ENCODE assay signal across 27 cellular contexts in genomic region chr17:39835038-39835786, GRCh38. TPM values are rescaled to one million over a fixed set of nuclear protein-coding genes. Genes with fewer than 3 reads are reported as not detected.
DNase-seq lines count a peak whose midpoint lies in the region; ATAC-seq, FAIRE-seq and TF ChIP-seq lines count a peak whose summit lies in the region.
"Had no signal": no experiment of that assay in that cellular context is flagged by ENCODE, and none has a peak within 500 bp of the region (broad histone marks: within the 10 kb centered on the region; RNA-seq: fewer than 3 reads in every experiment).

No MANE protein-coding gene starts in this region.

- peak overlapping the region; percentile 76 for H4K8ac ChIP-seq in neuronal stem cell (ENCODE audit: low read depth, low read length)

- H3K4me2 ChIP-seq in GM23338 = no peak overlapping the region
- no peak overlapping the region for H3K4me2 ChIP-seq in neuronal stem cell (ENCODE audit: insufficient read depth, low read length, poor library complexity, severe bottlenecking)

- H3K23ac ChIP-seq in neuronal stem cell (ENCODE audit: low read depth, low read length, poor library complexity) = no peak overlapping the region

- no peak overlapping the region for H2BK5ac ChIP-seq in neuronal stem cell (ENCODE audit: low read length)

- H2BK120ac ChIP-seq in neuronal stem cell (ENCODE audit: low read depth, low read length) = no peak overlapping the region

- H3K36me3 Mint-ChIP-seq in activated CD4-positive, alpha-beta T cell treated with anti-CD3 and anti-CD28 coated beads, Interleukin-2, amount 10 ng/mL, durations not matched to agents 24 days and 14 days (ENCODE audit: low read depth) = peaks cover 44% of the 10 kb centered on the region
- H3K36me3 Mint-ChIP-seq in GM23338 (ENCODE audit: low read depth) = no peaks in the 10 kb centered on the region; the same call in 2 of the 3 replicates
- peaks cover 22% of the 10 kb centered on the region for H3K36me3 Mint-ChIP-seq in central memory CD8-positive, alpha-beta T cell (ENCODE audit: insufficient read depth)
- H3K36me3 Mint-ChIP-seq: CD14-positive monocyte had no signal

- peaks cover 27% of the 10 kb centered on the region for H3K9me3 Mint-ChIP-seq in activated CD4-positive, alpha-beta T cell treated with anti-CD3 and anti-CD28 coated beads, Interleukin-2, amount 10 ng/mL, durations not matched to agents 24 days and 14 days
- H3K9me3 Mint-ChIP-seq in GM23338 = peaks cover 9% of the 10 kb centered on the region
- peaks cover 9% of the 10 kb centered on the region for H3K9me3 Mint-ChIP-seq in central memory CD8-positive, alpha-beta T cell

- no peaks in the 10 kb centered on the region for H3K79me2 ChIP-seq in GM23338 (replicated peaks; ENCODE audit: insufficient read depth)

- H2BK15ac ChIP-seq in neuronal stem cell (ENCODE audit: low read length) = no peak overlapping the region

- H3K4me1 ChIP-seq in GM23338 (ENCODE audit: insufficient read depth) (no peaks in the 10 kb centered on the region), neuronal stem cell (ENCODE audit: control insufficient read depth in 2 of 2, insufficient read depth in 1 of 2, low read depth in 1 of 2, low read length in 2 of 2) (no peaks in the 10 kb centered on the region), stomach (no peaks in the 10 kb centered on the region)
- H3K4me1 ChIP-seq: heart left ventricle, tibial artery had no signal

- H4K20me1 ChIP-seq in GM23338 (replicated peaks; ENCODE audit: insufficient read depth) = no peaks in the 10 kb centered on the region

- H3K27ac ChIP-seq in GM23338 (ENCODE audit: low read depth) = no peak overlapping the region
- no peak overlapping the region for H3K27ac ChIP-seq in neuronal stem cell (replicated peaks; ENCODE audit: low read length)
- H3K27ac ChIP-seq in stomach = no peak overlapping the region
- H3K27ac ChIP-seq: heart left ventricle, tibial artery had no signal

- ATAC-seq in GM23338 (peak; percentile 54; the same call in 2 of the 3 replicates), sciatic nerve (no peak)
- no peak for ATAC-seq in central memory CD8-positive, alpha-beta T cell (replicated peaks; ENCODE audit: extremely low read depth, poor library complexity, severe bottlenecking)
- ATAC-seq: heart left ventricle had no signal

- no peak overlapping the region for H3K9ac ChIP-seq in neuronal stem cell (ENCODE audit: low read depth, low read length, poor library complexity)

- FAIRE-seq in H54 (lab: Jason Lieb, UNC) = no peak

- WGBS in neuronal stem cell (ENCODE audit: extremely low coverage in 2 of 2, insufficient read length in 2 of 2, insufficient replicate concordance in 1 of 2), 2 donors = no CpG with 5 or more reads among the region's 17 CpGs
- WGBS in stomach, 5 donors = 95 to 97% (median 97%) methylated on average over 16 to 17 of the region's 17 CpGs

- peaks cover 3% of the 10 kb centered on the region for H3K79me1 ChIP-seq in neuronal stem cell (ENCODE audit: low read depth, low read length)

- H3F3A ChIP-seq in GM23338 (replicated peaks; ENCODE audit: low read depth) = no peaks in the 10 kb centered on the region

- H3K9me2 ChIP-seq in GM23338 (ENCODE audit: insufficient read depth) = peaks cover 5% of the 10 kb centered on the region; the same call in 1 of the 2 replicates

- H2AK5ac ChIP-seq in neuronal stem cell (ENCODE audit: low read depth, low read length) = peak overlapping the region; percentile 52

- H3K4me1 Mint-ChIP-seq in activated CD4-positive, alpha-beta T cell treated with anti-CD3 and anti-CD28 coated beads, Interleukin-2, amount 10 ng/mL, durations not matched to agents 24 days and 14 days = no peaks in the 10 kb centered on the region
- H3K4me1 Mint-ChIP-seq in GM23338 = no peaks in the 10 kb centered on the region
- peaks cover 48% of the 10 kb centered on the region for H3K4me1 Mint-ChIP-seq in central memory CD8-positive, alpha-beta T cell
- H3K4me1 Mint-ChIP-seq: CD14-positive monocyte had no signal

- TF ChIP-seq POLR2A in H54 (IDR thresholded peaks at IDR 0.05; ENCODE audit: low read depth, low read length) (no peak), stomach (IDR thresholded peaks at IDR 0.05) (no peak)

- H3K4ac ChIP-seq in neuronal stem cell (ENCODE audit: low read length) = no peak overlapping the region

- TF ChIP-seq CTCF in GM23338 (conservative IDR thresholded peaks at IDR 0.05; ENCODE audit: low read depth in 2 of 2) (peak; percentile 50 to 61), stomach (IDR thresholded peaks at IDR 0.05) (no peak)

- no peak for TF ChIP-seq EP300 in stomach (IDR thresholded peaks at IDR 0.05)

- H3K36me3 ChIP-seq in GM23338 (ENCODE audit: insufficient read depth) (no peaks in the 10 kb centered on the region), neuronal stem cell (replicated peaks in 1 of 2; ENCODE audit: control insufficient read depth in 2 of 2, insufficient read depth in 2 of 2, low read length in 2 of 2) (no peaks in the 10 kb centered on the region), stomach (no peaks in the 10 kb centered on the region)
- H3K36me3 ChIP-seq: heart left ventricle, tibial artery had no signal

- intact Hi-C loops in activated CD4-positive, alpha-beta T cell treated with anti-CD3 and anti-CD28 coated beads, Interleukin-2, amount 10 ng/mL, durations not matched to agents 24 days and 14 days (cut with micrococcal nuclease) = no loop called here
- intact Hi-C loops in stomach (cut with DNase I; ENCODE audit: low total_unique reads) = no loop called here
- intact Hi-C loops in sciatic nerve (cut with DNase I) = no loop called here

- H3K27ac Mint-ChIP-seq in activated CD4-positive, alpha-beta T cell treated with anti-CD3 and anti-CD28 coated beads, Interleukin-2, amount 10 ng/mL, durations not matched to agents 24 days and 14 days = no peak overlapping the region
- no peak overlapping the region for H3K27ac Mint-ChIP-seq in GM23338
- peak overlapping the region; percentile 67 for H3K27ac Mint-ChIP-seq in central memory CD8-positive, alpha-beta T cell (ENCODE audit: low read depth)
- H3K27ac Mint-ChIP-seq: CD14-positive monocyte; T-helper 2 cell treated with Interferon-gamma antibody and Interleukin-4, amounts not matched to agents 5 μg/mL and 100 μg/mL, for 36 hours had no signal

- H3K4me3 ChIP-seq in GM23338 (no peak overlapping the region), neuronal stem cell (ENCODE audit: low read length in 2 of 2) (no peak overlapping the region), stomach (no peak overlapping the region)
- H3K4me3 ChIP-seq: heart left ventricle, tibial artery had no signal

- no peak overlapping the region for H4K91ac ChIP-seq in neuronal stem cell (ENCODE audit: low read depth, low read length, poor library complexity)

- no peak overlapping the region for H3K4me3 Mint-ChIP-seq in activated CD4-positive, alpha-beta T cell treated with anti-CD3 and anti-CD28 coated beads, Interleukin-2, amount 10 ng/mL, durations not matched to agents 24 days and 14 days
- H3K4me3 Mint-ChIP-seq in GM23338 = no peak overlapping the region
- H3K4me3 Mint-ChIP-seq in central memory CD8-positive, alpha-beta T cell = no peak overlapping the region
- H3K4me3 Mint-ChIP-seq: CD14-positive monocyte; T-helper 2 cell treated with Interferon-gamma antibody and Interleukin-4, amounts not matched to agents 5 μg/mL and 100 μg/mL, for 36 hours had no signal

- H3K27me3 ChIP-seq in GM23338 (ENCODE audit: insufficient read depth) (no peaks in the 10 kb centered on the region), neuronal stem cell (ENCODE audit: control insufficient read depth in 3 of 3, insufficient read depth in 3 of 3, low read depth in 1 of 3, low read length in 3 of 3) (peaks cover 0 to 2% (median 2%) of the 10 kb centered on the region in 3 experiments), stomach (peaks cover 0 to 9% (median 0%) of the 10 kb centered on the region in 3 donors)
- H3K27me3 ChIP-seq: heart left ventricle had no signal

- H3K27me3 Mint-ChIP-seq in activated CD4-positive, alpha-beta T cell treated with anti-CD3 and anti-CD28 coated beads, Interleukin-2, amount 10 ng/mL, durations not matched to agents 24 days and 14 days = no peaks in the 10 kb centered on the region
- H3K27me3 Mint-ChIP-seq in GM23338 (ENCODE audit: insufficient read depth, low read depth, poor library complexity) = peaks cover 2% of the 10 kb centered on the region
- H3K27me3 Mint-ChIP-seq in central memory CD8-positive, alpha-beta T cell = no peaks in the 10 kb centered on the region

- no peak overlapping the region for H2AFZ ChIP-seq in GM23338
- no peak overlapping the region for H2AFZ ChIP-seq in neuronal stem cell (ENCODE audit: low read length)

- H2BK12ac ChIP-seq in neuronal stem cell (ENCODE audit: low read length) = no peak overlapping the region

- H3K9me3 ChIP-seq in neuronal stem cell (replicated peaks in 1 of 2; ENCODE audit: control insufficient read depth in 2 of 2, insufficient read depth in 1 of 2, low read depth in 1 of 2, low read length in 2 of 2) (peaks cover 0 to 5% of the 10 kb centered on the region in 2 donors), stomach (peaks cover 0 to 22% (median 20%) of the 10 kb centered on the region in 4 donors)

- H3K14ac ChIP-seq in neuronal stem cell (ENCODE audit: low read length) = no peak overlapping the region

- H3K18ac ChIP-seq in neuronal stem cell (ENCODE audit: low read length) = no peak overlapping the region

- DNase-seq in activated CD4-positive, alpha-beta T cell treated with anti-CD3 and anti-CD28 coated beads, Interleukin-2, amount 10 ng/mL, durations not matched to agents 24 days and 14 days = peak; percentile 47
- DNase-seq in activated CD4-positive, alpha-beta T cell treated with anti-CD3 and anti-CD28 coated beads for 4 hours = no peak
- peak; percentile 51 for DNase-seq in GM23338 (ENCODE audit: low spot score)
- no peak for DNase-seq in central memory CD8-positive, alpha-beta T cell (ENCODE audit: low spot score in 2 of 2)
- no peak for DNase-seq in neuronal stem cell (ENCODE audit: low spot score)
- DNase-seq in H54 (ENCODE audit: insufficient read length, low spot score) = no peak
- no peak for DNase-seq in stomach
- no peak for DNase-seq in sciatic nerve (ENCODE audit: low spot score)
- DNase-seq: 8988T; activated CD4-positive, alpha-beta T cell treated with anti-CD3 and anti-CD28 coated beads for 1 hour; DMS79; GOT3; heart left ventricle; NCI-H1930; SHP77; stimulated activated CD4-positive, alpha-beta T cell treated with anti-CD3 and anti-CD28 coated beads, Interleukin-4, amount 100 ng/mL, for 24 hours; stimulated activated CD8-positive, alpha-beta memory T cell treated with anti-CD3 and anti-CD28 coated beads, Interleukin-4, amount 100 ng/mL, for 48 hours; tibial artery had no signal

RNA-seq across cellular contexts. Expression of gene IKZF3, which starts 28.9 kb away (rescaled TPM):
- 14.7 and 15.9 TPM in 2 replicates for total RNA-seq in activated CD4-positive, alpha-beta T cell treated with anti-CD3 and anti-CD28 coated beads, Interleukin-2, amount 10 ng/mL, durations not matched to agents 24 days and 14 days
- total RNA-seq in GM23338 (2014; rRNA removed; shearing (Covaris generic)) = 0.76 and 1.4 TPM in 2 replicates
- 0.05 and 0.11 TPM in 2 replicates for polyA plus RNA-seq in GM23338 (2016; fragmentation: Nextera tagmentation; extraction: Ambion mirVana)
- 0.01 TPM for polyA plus RNA-seq in neuronal stem cell (2013, experiment 1 of 2)
- not detected for polyA plus RNA-seq in neuronal stem cell (2013, experiment 2 of 2)
- 1 to 10 TPM in 4 of 5 donors, not detected in 1; 1.1 to 5.4 (median 3.9) TPM for total RNA-seq in stomach
- polyA plus RNA-seq in stomach = under 1 TPM; 0.56 to 0.90 (median 0.76) TPM
- 2.6 TPM for total RNA-seq in sciatic nerve
- total RNA-seq: M059J, NCI-H460, osteoblast had no signal

RNA-seq across cellular contexts. Expression of gene ZPBP2, which starts 32.8 kb away (rescaled TPM):
- not detected in 2 replicates for total RNA-seq in activated CD4-positive, alpha-beta T cell treated with anti-CD3 and anti-CD28 coated beads, Interleukin-2, amount 10 ng/mL, durations not matched to agents 24 days and 14 days
- total RNA-seq in GM23338 (2014; rRNA removed; shearing (Covaris generic)) = not detected in 2 replicates
- polyA plus RNA-seq in GM23338 (2016; fragmentation: Nextera tagmentation; extraction: Ambion mirVana) (0.28 TPM in 1 of 2 replicates, not detected in the other), stomach (not detected)
- polyA plus RNA-seq in neuronal stem cell (2013, experiment 1 of 2) = not detected
- polyA plus RNA-seq in neuronal stem cell (2013, experiment 2 of 2) = not detected
- total RNA-seq in stomach (not detected), sciatic nerve (not detected)
- total RNA-seq: cardiac septum, heart left ventricle, HT-29, M059J, mononuclear cell, NCI-H460, osteoblast, skeletal muscle tissue had no signal
- polyA plus RNA-seq: CD14-positive monocyte, heart left ventricle had no signal

Comparison
In these comparisons a context has a peak if more than half of its experiments do, and no peak if none do; other contexts are left out.
1. DNase-seq: peak in activated CD4-positive, alpha-beta T cell treated with anti-CD3 and anti-CD28 coated beads, Interleukin-2, amount 10 ng/mL, durations not matched to agents 24 days and 14 days (single experiment) and GM23338 (single experiment); none in activated CD4-positive, alpha-beta T cell treated with anti-CD3 and anti-CD28 coated beads for 4 hours (0 of 2), central memory CD8-positive, alpha-beta T cell (0 of 2), neuronal stem cell (single experiment), H54 (single experiment), stomach (single experiment) and sciatic nerve (single experiment).
2. CTCF ChIP-seq: peak in GM23338 (2 of 2); none in stomach (0 of 7).